27 cellular contexts compared by ENCODE assay signal in the genomic region with DNA sequence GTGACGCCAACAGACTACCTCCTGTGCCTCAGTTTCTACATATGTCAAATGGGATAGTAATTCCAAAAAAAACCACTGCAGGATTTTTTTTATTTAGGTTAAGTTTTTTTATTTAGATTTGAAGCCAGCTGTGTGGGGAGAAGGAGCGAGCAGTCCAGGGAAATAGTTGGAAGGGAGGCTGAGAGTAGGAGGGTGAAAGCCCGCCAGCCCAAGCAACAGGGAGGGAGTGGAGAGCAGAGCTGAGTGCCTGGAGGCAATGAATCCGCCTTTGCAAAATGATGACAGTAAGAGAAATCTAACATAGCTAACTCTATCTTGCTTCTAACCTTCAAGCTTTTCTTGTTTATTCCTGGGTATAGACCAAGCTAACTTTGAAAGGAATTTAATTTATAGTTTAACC.
"Had no signal": no experiment of that assay in that cellular context is flagged by ENCODE, and none has a peak within 500 bp of the region (broad histone marks: within the 10 kb centered on the region; RNA-seq: fewer than 3 reads in every experiment).

No MANE protein-coding gene starts in this region.

- DNase-seq: activated CD4-positive, alpha-beta T cell treated with anti-CD3 and anti-CD28 coated beads for 4 hours; activated CD4-positive, alpha-beta T cell treated with anti-CD3 and anti-CD28 coated beads, Interleukin-2, amount 50 U/mL, for 4 hours; activated effector memory CD4-positive, alpha-beta T cell treated with Interleukin-2 at 50 U/mL for 16 hours; activated naive CD4-positive, alpha-beta T cell treated with anti-CD3 and anti-CD28 coated beads for 36 hours; activated naive CD8-positive, alpha-beta T cell treated with anti-CD3 and anti-CD28 coated beads for 36 hours; activated T-cell treated with anti-CD3 and anti-CD28 coated beads for 4 hours; amniotic stem cell; brain microvascular endothelial cell; caudate nucleus; cortex of kidney; hippocampal formation; left colon; lower lobe of right lung; mesendoderm; mucosa of descending colon; ovary; stimulated activated CD4-positive, alpha-beta T cell treated with anti-CD3 and anti-CD28 coated beads, Interleukin-12 subunit alpha, Interleukin-12 subunit beta, amount 100 ng/mL, for 4 hours; stimulated activated CD4-positive, alpha-beta T cell treated with anti-CD3 and anti-CD28 coated beads, Interleukin-4, amount 100 ng/mL, for 24 hours; stimulated activated naive CD8-positive, alpha-beta T cell treated with anti-CD3 and anti-CD28 coated beads, Interleukin-15, amount 100 ng/mL, for 72 hours; substantia nigra; upper lobe of left lung had no signal

- H3K9me3 ChIP-seq: mucosa of descending colon, ovary, thyroid gland, vagina had no signal

- H3K27ac ChIP-seq: brain microvascular endothelial cell, lower lobe of right lung, ovary, skin epidermis, thyroid gland, upper lobe of left lung, vagina had no signal

- H3K36me3 ChIP-seq: brain microvascular endothelial cell, lower lobe of right lung, ovary, thyroid gland, upper lobe of left lung, vagina had no signal

- ATAC-seq: left colon; lower lobe of right lung; mucosa of descending colon; natural killer cell treated with Interleukin-12 subunit alpha and Interleukin-12 subunit beta and Interleukin-15 and Interleukin-18, amount 100 ng/mL, for 72 hours; sciatic nerve; stimulated activated memory B cell treated with anti-CD40 and anti-IgM and Interleukin-4, amounts not matched to agents 10 μg/mL and 1 μg/mL and 100 μg/mL, for 72 hours; stimulated activated naive CD8-positive, alpha-beta T cell treated with anti-CD3 and anti-CD28 coated beads, Interleukin-15, amount 100 ng/mL, for 72 hours had no signal

- H3K4me1 ChIP-seq: lower lobe of right lung, upper lobe of left lung had no signal

- H3K27me3 ChIP-seq: ovary, thyroid gland, upper lobe of left lung, vagina had no signal

- H3K4me3 ChIP-seq: lower lobe of right lung, mucosa of descending colon, ovary, skin epidermis, thyroid gland, upper lobe of left lung, vagina had no signal
